8 cellular contexts compared by ENCODE assay signal in the genomic region with DNA sequence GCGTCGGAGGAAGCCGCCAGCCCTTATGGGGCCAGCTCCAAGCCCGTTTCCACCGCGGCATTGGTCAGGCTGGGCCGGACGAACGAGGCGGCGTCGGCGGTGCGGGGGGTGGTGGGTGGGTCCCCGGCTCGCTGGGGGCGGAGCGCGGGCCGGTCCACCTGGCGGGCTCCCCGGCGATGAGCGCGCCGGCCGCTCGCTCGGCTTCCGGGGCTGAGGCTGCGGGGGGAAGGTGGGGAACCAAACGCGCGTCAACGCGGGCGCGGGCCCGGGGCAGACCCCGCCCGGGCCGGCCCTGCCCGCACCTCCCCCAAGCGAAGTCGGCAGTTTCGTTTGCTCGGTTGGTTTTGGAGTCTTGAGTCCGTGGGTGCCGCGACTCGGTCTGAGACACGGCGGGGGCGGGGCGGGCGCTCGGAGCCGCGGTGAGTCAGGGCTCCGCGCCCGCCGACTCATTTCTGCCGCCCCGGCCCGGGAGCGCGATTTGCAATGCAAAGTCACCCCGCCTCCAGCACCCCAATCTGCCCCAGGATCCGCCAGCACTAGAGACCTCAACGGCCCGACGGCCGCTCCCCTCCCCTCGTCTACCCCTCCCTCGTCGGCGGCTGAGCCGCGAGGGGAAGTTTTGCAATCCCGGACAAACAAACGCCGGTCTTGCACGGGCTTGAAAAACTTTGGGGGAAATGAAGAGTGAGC. TPM values are rescaled to one million over a fixed set of nuclear protein-coding genes. Genes with fewer than 3 reads are reported as not detected.
A peak's percentile ranks its signal among the peaks of the same experiment; 100 is the strongest.
DNase-seq lines count a peak whose midpoint lies in the region; ATAC-seq and TF ChIP-seq lines count a peak whose summit lies in the region.

No MANE protein-coding gene starts in this region.

- peak overlapping the region; percentile 73 for H3K9ac ChIP-seq in Loucy (ENCODE audit: low read depth, low read length, poor library complexity, severe bottlenecking)

- DNase-seq in AML-193 (lab: John Stamatoyannopoulos, UW) (peak; percentile 75 to 80), stomach (peak; percentile 65), H4 (ENCODE audit: low spot score) (no peak)
- peak; percentile 71 to 80 for DNase-seq in activated CD8-positive, alpha-beta memory T cell treated with anti-CD3 and anti-CD28 coated beads for 4 hours (ENCODE audit: low read depth in 2 of 2)

- H3K9me3 ChIP-seq in Loucy (ENCODE audit: insufficient read depth, low read depth, low read length) (no peaks in the 10 kb centered on the region), stomach (no peaks in the 10 kb centered on the region)

- no peak overlapping the region for H3K27ac Mint-ChIP-seq in nephron

- H3K4me1 Mint-ChIP-seq in nephron, result peaks cover 4% of the 10 kb centered on the region

- H4K20me1 ChIP-seq in Loucy (ENCODE audit: insufficient read depth, low read length, poor library complexity, severe bottlenecking), result no peaks in the 10 kb centered on the region

- H3K9me3 Mint-ChIP-seq in nephron, result peaks cover 2% of the 10 kb centered on the region

- 0 to 1% (median 0%) methylated on average over 23 to 84 of the region's 84 CpGs for WGBS in stomach, 5 donors

- no peak for TF ChIP-seq POLR2A in stomach (IDR thresholded peaks at IDR 0.05)

- peak overlapping the region; percentile 82 for H3K4me3 ChIP-seq in Loucy (ENCODE audit: low read length, poor library complexity, severe bottlenecking)
- H3K4me3 ChIP-seq in stomach, result peak overlapping the region; percentile 55 to 68 (median 56)

- H3K36me3 ChIP-seq in Loucy (ENCODE audit: insufficient read depth, low read length), result no peaks in the 10 kb centered on the region
- no peaks in the 10 kb centered on the region for H3K36me3 ChIP-seq in stomach

- H3F3A ChIP-seq in Loucy (ENCODE audit: low read depth), result no peaks in the 10 kb centered on the region

- H3K27me3 ChIP-seq in Loucy (ENCODE audit: insufficient read depth, low read length, poor library complexity, severe bottlenecking) (no peaks in the 10 kb centered on the region), stomach (peaks cover 12 to 65% (median 41%) of the 10 kb centered on the region in 3 donors)

- no peaks in the 10 kb centered on the region for H3K36me3 Mint-ChIP-seq in nephron (ENCODE audit: low read depth)

- peaks cover 77% of the 10 kb centered on the region for H3K27me3 Mint-ChIP-seq in nephron (ENCODE audit: low read depth)

- H3K9me2 ChIP-seq in Loucy (replicated peaks; ENCODE audit: low read depth, low read length), result no peaks in the 10 kb centered on the region

- peak overlapping the region; percentile 20 to 87 (median 52) for H3K27ac ChIP-seq in stomach

- H3K79me2 ChIP-seq in Loucy (ENCODE audit: insufficient read depth, low read length), result no peaks in the 10 kb centered on the region

- H3K4me3 Mint-ChIP-seq in nephron, result peak overlapping the region; percentile 38 to 56 (median 46)

- no peak for TF ChIP-seq EP300 in stomach (IDR thresholded peaks at IDR 0.05)

- intact Hi-C loops in stomach (cut with DNase I; ENCODE audit: low total_unique reads), result no loop called here

- H3K4me1 ChIP-seq in Loucy (ENCODE audit: insufficient read depth, low read length, poor library complexity, severe bottlenecking) (peaks cover 18% of the 10 kb centered on the region), stomach (peaks cover 25 to 44% (median 36%) of the 10 kb centered on the region in 4 donors)

- peak overlapping the region; percentile 99 for H2AFZ ChIP-seq in Loucy (ENCODE audit: low read length)

- H3K4me2 ChIP-seq in Loucy (ENCODE audit: low read depth, low read length, poor library complexity, severe bottlenecking), result peak overlapping the region; percentile 75

- ATAC-seq in esophagus mucosa, result peak; percentile 52
- no peak for ATAC-seq in HG03196 (IDR thresholded peaks at IDR 0.05; ENCODE audit: unreplicated experiment)

- TF ChIP-seq CTCF in Loucy (conservative IDR thresholded peaks at IDR 0.05; ENCODE audit: low read length) (no peak), nephron (IDR thresholded peaks at IDR 0.05; ENCODE audit: unreplicated experiment in 3 of 3) (no peak), stomach (IDR thresholded peaks at IDR 0.05) (no peak)

RNA-seq across cellular contexts. Expression of gene ASCL2, which starts 1.3 kb away (rescaled TPM):
- 2.0 TPM for total RNA-seq in esophagus mucosa
- 1 to 10 TPM in 1 of 5 donors, not detected in 4; 2.6 TPM for total RNA-seq in stomach
- polyA plus RNA-seq in stomach, result 1 to 10 TPM in 2 of 3 donors, under 1 TPM in 1; 0.81 to 6.3 (median 1.8) TPM
- total RNA-seq in H4 (2014; rRNA removed; shearing (Covaris generic)), result not detected in 2 replicates

RNA-seq across cellular contexts. Expression of gene C11orf21, which starts 32.7 kb away (rescaled TPM):
- 0.08 TPM for total RNA-seq in esophagus mucosa
- total RNA-seq in stomach, result 1 to 10 TPM in 1 of 5 donors, under 1 TPM in 2, not detected in 2; 0.72 to 1.3 (median 0.92) TPM
- 1 to 10 TPM in 1 of 3 donors, under 1 TPM in 2; 0.61 to 1.8 (median 0.63) TPM for polyA plus RNA-seq in stomach
- 0.10 and 1.5 TPM in 2 replicates for total RNA-seq in H4 (2014; rRNA removed; shearing (Covaris generic))

RNA-seq across cellular contexts. Expression of gene TSPAN32, which starts 32.8 kb away (rescaled TPM):
- total RNA-seq in esophagus mucosa, result not detected
- 1 to 10 TPM in 1 of 5 donors, not detected in 4; 1.5 TPM for total RNA-seq in stomach
- polyA plus RNA-seq in stomach, result 1 to 10 TPM; 1.1 to 9.0 (median 3.1) TPM
- total RNA-seq in H4 (2014; rRNA removed; shearing (Covaris generic)), result 0.81 and 4.0 TPM in 2 replicates
